Comparison of ENCODE assay signal across 10 cellular contexts in genomic region chr20:61719691-61720347, GRCh38.
DNase-seq lines count a peak whose midpoint lies in the region; ATAC-seq and TF ChIP-seq lines count a peak whose summit lies in the region.
"Had no signal": no experiment of that assay in that cellular context is flagged by ENCODE, and none has a peak within 500 bp of the region (broad histone marks: within the 10 kb centered on the region; RNA-seq: fewer than 3 reads in every experiment).

No MANE protein-coding gene starts in this region.

- no peaks in the 10 kb centered on the region for H3K9me3 Mint-ChIP-seq in CD8-positive, alpha-beta T cell
- H3K9me3 Mint-ChIP-seq in activated CD4-positive, alpha-beta memory T cell treated with anti-CD3 and anti-CD28 coated beads for 36 hours, result no peaks in the 10 kb centered on the region
- no peaks in the 10 kb centered on the region for H3K9me3 Mint-ChIP-seq in central memory CD8-positive, alpha-beta T cell

- no peaks in the 10 kb centered on the region for H4K20me1 ChIP-seq in OCI-LY7 (ENCODE audit: insufficient read depth, low read length)

- ATAC-seq in CD8-positive, alpha-beta T cell, result peak; percentile 82
- peak; percentile 85 for ATAC-seq in central memory CD8-positive, alpha-beta T cell (replicated peaks; ENCODE audit: extremely low read depth, poor library complexity, severe bottlenecking)
- ATAC-seq: SK-N-SH treated with all-trans-retinoic acid at 6 μM for 48 hours had no signal

- POLR2A ChIA-PET in CD8-positive, alpha-beta T cell (lab: Charles Lee), result no interaction called here
- POLR2A ChIA-PET in activated CD4-positive, alpha-beta memory T cell treated with anti-CD3 and anti-CD28 coated beads for 36 hours (lab: Charles Lee), result no interaction called here
- POLR2A ChIA-PET in OCI-LY7 (lab: Charles Lee), result interaction anchor here (0.5 kb wide), 1 partner anchor 106 kb away, joined by 3 read pairs; no protein-coding TSS in a partner anchor

- no peaks in the 10 kb centered on the region for H3K27me3 ChIP-seq in CD8-positive, alpha-beta T cell (ENCODE audit: insufficient read depth, low read length)

- DNase-seq in CD8-positive, alpha-beta T cell, result peak; percentile 2 to 84 (median 52)
- peak; percentile 69 for DNase-seq in activated CD4-positive, alpha-beta memory T cell treated with anti-CD3 and anti-CD28 coated beads for 36 hours
- peak; percentile 19 to 78 for DNase-seq in central memory CD8-positive, alpha-beta T cell (ENCODE audit: low spot score in 2 of 2)
- peak; percentile 56 for DNase-seq in stimulated activated CD4-positive, alpha-beta T cell treated with anti-CD3 and anti-CD28 coated beads, Interleukin-15, amount 100 ng/mL, for 24 hours
- DNase-seq in nucleus accumbens (lab: John Stamatoyannopoulos, UW) (no peak), NCI-H1048 (lab: John Stamatoyannopoulos, UW) (no peak), NCI-H1694 treated with DMSO at 0.1 percent for 48 hours (lab: John Stamatoyannopoulos, UW) (no peak), OCI-LY7 (ENCODE audit: low spot score) (no peak)
- DNase-seq: AML-193 had no signal

- no peaks in the 10 kb centered on the region for H3K36me3 ChIP-seq in CD8-positive, alpha-beta T cell (ENCODE audit: insufficient read depth, low read length)
- H3K36me3 ChIP-seq in OCI-LY7 (ENCODE audit: insufficient read depth, low read length), result no peaks in the 10 kb centered on the region

- H3K9me2 ChIP-seq in OCI-LY7 (ENCODE audit: insufficient read depth, low read length), result no peaks in the 10 kb centered on the region

- TF ChIP-seq CTCF in CD8-positive, alpha-beta T cell (IDR thresholded peaks at IDR 0.05), result no peak
- TF ChIP-seq CTCF in OCI-LY7 (conservative IDR thresholded peaks at IDR 0.05; ENCODE audit: low read length), result no peak

- H3K4me1 Mint-ChIP-seq in CD8-positive, alpha-beta T cell (ENCODE audit: low read depth), result peaks cover 19% of the 10 kb centered on the region
- peaks cover 24% of the 10 kb centered on the region for H3K4me1 Mint-ChIP-seq in activated CD4-positive, alpha-beta memory T cell treated with anti-CD3 and anti-CD28 coated beads for 36 hours (ENCODE audit: low read depth)
- peaks cover 19% of the 10 kb centered on the region for H3K4me1 Mint-ChIP-seq in central memory CD8-positive, alpha-beta T cell

- CTCF ChIA-PET in CD8-positive, alpha-beta T cell (lab: Charles Lee), result no interaction called here
- CTCF ChIA-PET in activated CD4-positive, alpha-beta memory T cell treated with anti-CD3 and anti-CD28 coated beads for 36 hours (lab: Charles Lee), result no interaction called here
- CTCF ChIA-PET in OCI-LY7 (lab: Charles Lee; ENCODE audit: unreplicated experiment), result no interaction called here

- H3K27me3 Mint-ChIP-seq in CD8-positive, alpha-beta T cell (ENCODE audit: low read depth), result no peaks in the 10 kb centered on the region
- no peaks in the 10 kb centered on the region for H3K27me3 Mint-ChIP-seq in activated CD4-positive, alpha-beta memory T cell treated with anti-CD3 and anti-CD28 coated beads for 36 hours
- H3K27me3 Mint-ChIP-seq in central memory CD8-positive, alpha-beta T cell, result no peaks in the 10 kb centered on the region

- H3K36me3 Mint-ChIP-seq in CD8-positive, alpha-beta T cell, result peaks cover 6% of the 10 kb centered on the region
- H3K36me3 Mint-ChIP-seq in activated CD4-positive, alpha-beta memory T cell treated with anti-CD3 and anti-CD28 coated beads for 36 hours, result no peaks in the 10 kb centered on the region
- H3K36me3 Mint-ChIP-seq in central memory CD8-positive, alpha-beta T cell (ENCODE audit: insufficient read depth), result peaks cover 5% of the 10 kb centered on the region

- H3K4me1 ChIP-seq in CD8-positive, alpha-beta T cell (ENCODE audit: insufficient read depth, low read length), result peaks cover 23% of the 10 kb centered on the region
- no peaks in the 10 kb centered on the region for H3K4me1 ChIP-seq in OCI-LY7 (ENCODE audit: insufficient read depth, low read length, poor library complexity, severe bottlenecking)

- no peak overlapping the region for H2AFZ ChIP-seq in OCI-LY7 (ENCODE audit: low read length)

- H3K79me2 ChIP-seq in OCI-LY7 (ENCODE audit: insufficient read depth, low read depth, low read length), result no peaks in the 10 kb centered on the region

- intact Hi-C loops in CD8-positive, alpha-beta T cell (cut with DNase I, micrococcal nuclease), result no loop called here
- intact Hi-C loops in activated CD4-positive, alpha-beta memory T cell treated with anti-CD3 and anti-CD28 coated beads for 36 hours (cut with micrococcal nuclease), result no loop called here
- intact Hi-C loops in OCI-LY7 (cut with micrococcal nuclease; ENCODE audit: unreplicated experiment), result loop anchor here (10.0 kb wide), 1 partner anchor 165 kb away; no protein-coding TSS in a partner anchor

- H3K27ac Mint-ChIP-seq in CD8-positive, alpha-beta T cell, result peak overlapping the region; percentile 97
- H3K27ac Mint-ChIP-seq in activated CD4-positive, alpha-beta memory T cell treated with anti-CD3 and anti-CD28 coated beads for 36 hours, result peak overlapping the region; percentile 82
- peak overlapping the region; percentile 96 for H3K27ac Mint-ChIP-seq in central memory CD8-positive, alpha-beta T cell (ENCODE audit: low read depth)

- H3K9me3 ChIP-seq in CD8-positive, alpha-beta T cell (ENCODE audit: low read length), result no peaks in the 10 kb centered on the region
- no peaks in the 10 kb centered on the region for H3K9me3 ChIP-seq in OCI-LY7 (ENCODE audit: low read length)

- peak overlapping the region; percentile 89 for H3K4me3 Mint-ChIP-seq in CD8-positive, alpha-beta T cell
- peak overlapping the region; percentile 73 for H3K4me3 Mint-ChIP-seq in activated CD4-positive, alpha-beta memory T cell treated with anti-CD3 and anti-CD28 coated beads for 36 hours
- H3K4me3 Mint-ChIP-seq in central memory CD8-positive, alpha-beta T cell, result peak overlapping the region; percentile 87

- H3K4me3 ChIP-seq in CD8-positive, alpha-beta T cell (ENCODE audit: low read depth, low read length), result peak overlapping the region; percentile 82
- H3K4me3 ChIP-seq in OCI-LY7 (ENCODE audit: low read depth, low read length, poor library complexity, severe bottlenecking), result no peak overlapping the region

- no peak overlapping the region for H3K4me2 ChIP-seq in OCI-LY7 (ENCODE audit: low read length)

- no TSS peak for BruUV-seq in OCI-LY7 (replicated peaks; lab: Mats Ljungman, UMichigan)

- H3K27ac ChIP-seq in CD8-positive, alpha-beta T cell (ENCODE audit: low read depth, low read length), result peak overlapping the region; percentile 78
- no peak overlapping the region for H3K27ac ChIP-seq in OCI-LY7 (ENCODE audit: low read depth, low read length, poor library complexity, severe bottlenecking)

Comparison
In these comparisons a context has a peak if more than half of its experiments do, and no peak if none do; other contexts are left out.
1. DNase-seq: peak in CD8-positive, alpha-beta T cell (7 of 7), activated CD4-positive, alpha-beta memory T cell treated with anti-CD3 and anti-CD28 coated beads for 36 hours (single experiment), central memory CD8-positive, alpha-beta T cell (2 of 2) and stimulated activated CD4-positive, alpha-beta T cell treated with anti-CD3 and anti-CD28 coated beads, Interleukin-15, amount 100 ng/mL, for 24 hours (single experiment); none in nucleus accumbens (0 of 56), NCI-H1048 (single experiment), NCI-H1694 treated with DMSO at 0.1 percent for 48 hours (single experiment) and OCI-LY7 (single experiment).
2. Peak in every context shown above with its lines, with median percentiles within 50 percentile points of each other: H3K27ac Mint-ChIP-seq and H3K4me3 Mint-ChIP-seq.